ENCODE assay signal across 8 cellular contexts in genomic region chr18:24014062-24014985, GRCh38. TPM values are rescaled to one million over a fixed set of nuclear protein-coding genes. Genes with fewer than 3 reads are reported as not detected.
DNase-seq lines count a peak whose midpoint lies in the region; ATAC-seq and TF ChIP-seq lines count a peak whose summit lies in the region.

Gene TTC39C (plus strand): TSS chr18:24014754. CDS start chr18:24014872, 118 bp downstream.

- TF ChIP-seq POLR2A in erythroblast (IDR thresholded peaks at IDR 0.05; ENCODE audit: low read length): no peak

- peak; percentile 69 for DNase-seq in ACHN
- DNase-seq in OCI-M1 (lab: John Stamatoyannopoulos, UW): peak; percentile 53
- peak; percentile 79 for DNase-seq in activated T-cell treated with anti-CD3 and anti-CD28 coated beads for 4 hours
- peak; percentile 46 to 49 for DNase-seq in erythroblast (lab: John Stamatoyannopoulos, UW)
- DNase-seq in myocyte (ENCODE audit: low read depth): peak; percentile 74
- peak; percentile 80 to 84 for DNase-seq in stimulated activated CD8-positive, alpha-beta memory T cell treated with anti-CD3 and anti-CD28 coated beads, Interleukin-7, amount 100 ng/mL, for 48 hours (ENCODE audit: extremely low read depth in 1 of 2, low read depth in 1 of 2)

- in situ Hi-C loops in ACHN (cut with HindIII; ENCODE audit: low pct_ligation_motif_present, low pct_unique_long_range_greater_than_20kb, low sequenced_read_pairs): no loop called here

- peak; percentile 22 for ATAC-seq in GM18861 (IDR thresholded peaks at IDR 0.05; ENCODE audit: unreplicated experiment)
- peak; percentile 49 for ATAC-seq in HG03175 (IDR thresholded peaks at IDR 0.05; ENCODE audit: unreplicated experiment)

RNA-seq across cellular contexts. Expression of gene TTC39C, which starts in this region (rescaled TPM):
- total RNA-seq in myocyte: 14.8 and 16.4 TPM in 2 replicates
- 12.9 TPM for polyA plus RNA-seq in myocyte (2012)

Comparison
In these comparisons a context has a peak if more than half of its experiments do, and no peak if none do; other contexts are left out.
1. Peak in every context shown above with its lines: DNase-seq and ATAC-seq.